Comparison of ENCODE assay signal across 1 cellular context in genomic region chr1:41525891-41526587, GRCh38.
A peak's percentile ranks its signal among the peaks of the same experiment; 100 is the strongest.
TF ChIP-seq lines count a peak whose summit lies in the region.

No MANE protein-coding gene starts in this region.

TF ChIP-seq in HEK293, 187 proteins besides CTCF, POLR2A, EP300 and RAD21 (continued from another document):
- TF ChIP-seq, protein P1, sequence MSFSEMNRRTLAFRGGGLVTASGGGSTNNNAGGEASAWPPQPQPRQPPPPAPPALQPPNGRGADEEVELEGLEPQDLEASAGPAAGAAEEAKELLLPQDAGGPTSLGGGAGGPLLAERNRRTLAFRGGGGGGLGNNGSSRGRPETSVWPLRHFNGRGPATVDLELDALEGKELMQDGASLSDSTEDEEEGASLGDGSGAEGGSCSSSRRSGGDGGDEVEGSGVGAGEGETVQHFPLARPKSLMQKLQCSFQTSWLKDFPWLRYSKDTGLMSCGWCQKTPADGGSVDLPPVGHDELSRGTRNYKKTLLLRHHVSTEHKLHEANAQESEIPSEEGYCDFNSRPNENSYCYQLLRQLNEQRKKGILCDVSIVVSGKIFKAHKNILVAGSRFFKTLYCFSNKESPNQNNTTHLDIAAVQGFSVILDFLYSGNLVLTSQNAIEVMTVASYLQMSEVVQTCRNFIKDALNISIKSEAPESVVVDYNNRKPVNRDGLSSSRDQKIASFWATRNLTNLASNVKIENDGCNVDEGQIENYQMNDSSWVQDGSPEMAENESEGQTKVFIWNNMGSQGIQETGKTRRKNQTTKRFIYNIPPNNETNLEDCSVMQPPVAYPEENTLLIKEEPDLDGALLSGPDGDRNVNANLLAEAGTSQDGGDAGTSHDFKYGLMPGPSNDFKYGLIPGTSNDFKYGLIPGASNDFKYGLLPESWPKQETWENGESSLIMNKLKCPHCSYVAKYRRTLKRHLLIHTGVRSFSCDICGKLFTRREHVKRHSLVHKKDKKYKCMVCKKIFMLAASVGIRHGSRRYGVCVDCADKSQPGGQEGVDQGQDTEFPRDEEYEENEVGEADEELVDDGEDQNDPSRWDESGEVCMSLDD (tag by site-specific recombination; IDR thresholded peaks at IDR 0.05), result peak; percentile 50
- TF ChIP-seq ZNF140 (tag by site-specific recombination; IDR thresholded peaks at IDR 0.05) (no peak), ZNF416 (tag by site-specific recombination; IDR thresholded peaks at IDR 0.05) (no peak), ZNF768 (tag by site-specific recombination; IDR thresholded peaks at IDR 0.05) (no peak)
- TF ChIP-seq, protein P2, sequence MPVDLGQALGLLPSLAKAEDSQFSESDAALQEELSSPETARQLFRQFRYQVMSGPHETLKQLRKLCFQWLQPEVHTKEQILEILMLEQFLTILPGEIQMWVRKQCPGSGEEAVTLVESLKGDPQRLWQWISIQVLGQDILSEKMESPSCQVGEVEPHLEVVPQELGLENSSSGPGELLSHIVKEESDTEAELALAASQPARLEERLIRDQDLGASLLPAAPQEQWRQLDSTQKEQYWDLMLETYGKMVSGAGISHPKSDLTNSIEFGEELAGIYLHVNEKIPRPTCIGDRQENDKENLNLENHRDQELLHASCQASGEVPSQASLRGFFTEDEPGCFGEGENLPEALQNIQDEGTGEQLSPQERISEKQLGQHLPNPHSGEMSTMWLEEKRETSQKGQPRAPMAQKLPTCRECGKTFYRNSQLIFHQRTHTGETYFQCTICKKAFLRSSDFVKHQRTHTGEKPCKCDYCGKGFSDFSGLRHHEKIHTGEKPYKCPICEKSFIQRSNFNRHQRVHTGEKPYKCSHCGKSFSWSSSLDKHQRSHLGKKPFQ (tag by site-specific recombination; IDR thresholded peaks at IDR 0.05), result peak; percentile 84
